Comparison of ENCODE assay signal across 23 cellular contexts in the genomic region with DNA sequence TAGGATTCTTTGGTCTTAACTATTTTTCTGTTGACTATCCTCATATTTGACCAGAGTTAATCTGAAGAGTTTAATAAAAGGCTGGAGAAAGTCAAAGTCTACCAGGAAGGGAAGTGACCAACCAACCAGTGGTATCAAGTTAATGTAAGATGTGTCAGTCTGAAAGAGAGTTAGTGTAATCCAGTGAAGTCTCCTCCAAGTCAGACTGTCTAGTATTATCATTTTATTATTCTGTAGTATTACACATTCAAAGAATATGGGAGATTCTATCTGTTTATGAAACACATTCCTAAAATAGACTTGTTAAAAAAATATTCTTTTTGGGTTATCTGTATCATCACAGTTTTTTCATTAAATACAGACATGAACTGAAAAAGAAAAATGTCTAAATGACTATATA.
"Had no signal": no experiment of that assay in that cellular context is flagged by ENCODE, and none has a peak within 500 bp of the region (broad histone marks: within the 10 kb centered on the region; RNA-seq: fewer than 3 reads in every experiment).

No MANE protein-coding gene starts in this region.

- DNase-seq: activated CD4-positive, alpha-beta T cell treated with anti-CD3 and anti-CD28 coated beads for 1 hour; activated CD4-positive, alpha-beta T cell treated with anti-CD3 and anti-CD28 coated beads, Interleukin-2, amount 10 ng/mL, durations not matched to agents 7 days and 5 days; activated CD8-positive, alpha-beta T cell treated with anti-CD3 and anti-CD28 coated beads for 36 hours; activated naive CD4-positive, alpha-beta T cell; activated T-cell treated with anti-CD3 and anti-CD28 coated beads, Interleukin-2, amount 50 U/mL, for 48 hours; anterior cingulate cortex; effector memory CD8-positive, alpha-beta T cell; heart left ventricle; left ventricle myocardium inferior; mesendoderm; right lobe of liver; stimulated activated CD4-positive, alpha-beta T cell treated with anti-CD3 and anti-CD28 coated beads, Interleukin-4, amount 100 ng/mL, for 24 hours; T-helper 2 cell; trophoblast cell had no signal

- H3K36me3 ChIP-seq: cardiac muscle cell, heart left ventricle, left ventricle myocardium inferior, right lobe of liver, thoracic aorta had no signal

- H3K4me3 ChIP-seq: cardiac muscle cell, coronary artery, heart left ventricle, left ventricle myocardium inferior, lung, right lobe of liver, skin epidermis, thoracic aorta had no signal

- H3K27me3 ChIP-seq: cardiac muscle cell, heart left ventricle, right lobe of liver had no signal

- ATAC-seq: activated CD8-positive, alpha-beta T cell treated with anti-CD3 and anti-CD28 coated beads for 36 hours; activated naive CD4-positive, alpha-beta T cell treated with anti-CD3 and anti-CD28 coated beads, Interleukin-2, amount 50 U/mL, for 72 hours; effector memory CD8-positive, alpha-beta T cell; esophagus mucosa; stimulated activated effector memory CD8-positive, alpha-beta T cell treated with anti-CD3 and anti-CD28 coated beads, Interleukin-12 subunit alpha, Interleukin-12 subunit beta, amount 100 ng/mL, for 72 hours; WTC11 had no signal

- H3K27ac ChIP-seq: cardiac muscle cell, coronary artery, heart left ventricle, left ventricle myocardium inferior, right lobe of liver, skin epidermis, thoracic aorta had no signal

- H3K9me3 ChIP-seq: right lobe of liver, thoracic aorta had no signal
